ENCODE assay signal across 1 cellular context in genomic region chr1:235588916-235589515, GRCh38.
TF ChIP-seq lines count a peak whose summit lies in the region.

No MANE protein-coding gene starts in this region.

TF ChIP-seq in HEK293, 187 proteins besides CTCF, POLR2A, EP300 and RAD21 (continued from another document and continues in another):
- TF ChIP-seq ATF2 (tag by site-specific recombination; IDR thresholded peaks at IDR 0.05; ENCODE audit: low read depth) (no peak), ZNF621 (tag by site-specific recombination; IDR thresholded peaks at IDR 0.05) (no peak), ZNF747 (tag by site-specific recombination; IDR thresholded peaks at IDR 0.05) (no peak), ZXDB (tag by site-specific recombination; IDR thresholded peaks at IDR 0.05) (no peak), KLF16 (tag by site-specific recombination; IDR thresholded peaks at IDR 0.05) (no peak), ZNF670 (tag by site-specific recombination; IDR thresholded peaks at IDR 0.05; ENCODE audit: low read depth) (no peak), ZNF174 (tag by site-specific recombination; IDR thresholded peaks at IDR 0.05) (no peak), ZNF302 (tag by site-specific recombination; IDR thresholded peaks at IDR 0.05; ENCODE audit: low read depth) (no peak), ZNF2 (tag by site-specific recombination; IDR thresholded peaks at IDR 0.05) (no peak), ZNF398 (tag by site-specific recombination; IDR thresholded peaks at IDR 0.05) (no peak), PRDM1 (tag by site-specific recombination; IDR thresholded peaks at IDR 0.05) (no peak), BCL11A (tag by site-specific recombination; IDR thresholded peaks at IDR 0.05; ENCODE audit: low read depth) (no peak), ZNF24 (tag by site-specific recombination; IDR thresholded peaks at IDR 0.05) (no peak), ZSCAN16 (tag by site-specific recombination; IDR thresholded peaks at IDR 0.05) (no peak), ZBTB49 (tag by site-specific recombination; IDR thresholded peaks at IDR 0.05; ENCODE audit: low read depth) (no peak), ZSCAN18 (tag by site-specific recombination; IDR thresholded peaks at IDR 0.05) (no peak), ZFHX2 (tag by site-specific recombination; conservative IDR thresholded peaks at IDR 0.05) (no peak), MYNN (tag by site-specific recombination; IDR thresholded peaks at IDR 0.05; ENCODE audit: borderline replicate concordance) (no peak), ZNF324 (tag by site-specific recombination; IDR thresholded peaks at IDR 0.05) (no peak), PRDM10 (tag by site-specific recombination; IDR thresholded peaks at IDR 0.05) (no peak), SCRT2 (tag by site-specific recombination; IDR thresholded peaks at IDR 0.05) (peak; percentile 87), ZNF214 (tag by site-specific recombination; IDR thresholded peaks at IDR 0.05; ENCODE audit: borderline replicate concordance) (no peak), PRDM6 (tag by site-specific recombination; IDR thresholded peaks at IDR 0.05) (no peak), ZIC2 (tag by site-specific recombination; IDR thresholded peaks at IDR 0.05) (no peak), ZNF560 (tag by site-specific recombination; IDR thresholded peaks at IDR 0.05; ENCODE audit: borderline replicate concordance) (peak; percentile 9; the same call in 1 of the 2 replicates), ZEB2 (tag by site-specific recombination; IDR thresholded peaks at IDR 0.05) (no peak), ZBTB8A (tag by site-specific recombination; IDR thresholded peaks at IDR 0.05) (no peak), ZSCAN30 (tag by site-specific recombination; IDR thresholded peaks at IDR 0.05) (no peak), ZSCAN23 (tag by site-specific recombination; IDR thresholded peaks at IDR 0.05) (no peak), ZNF518A (tag by site-specific recombination; conservative IDR thresholded peaks at IDR 0.05; ENCODE audit: low read depth) (no peak), ZNF362 (tag by site-specific recombination; IDR thresholded peaks at IDR 0.05) (no peak), ZNF629 (tag by site-specific recombination; IDR thresholded peaks at IDR 0.05) (no peak), ZNF785 (tag by site-specific recombination; IDR thresholded peaks at IDR 0.05) (no peak), ZNF274 (IDR thresholded peaks at IDR 0.05; ENCODE audit: low read length) (no peak), ZNF274 (tag by site-specific recombination; IDR thresholded peaks at IDR 0.05; ENCODE audit: borderline replicate concordance) (no peak), ZBTB7A (tag by site-specific recombination; IDR thresholded peaks at IDR 0.05; ENCODE audit: low read depth) (no peak), ZNF623 (tag by site-specific recombination; IDR thresholded peaks at IDR 0.05) (no peak), ZNF514 (tag by site-specific recombination; IDR thresholded peaks at IDR 0.05) (no peak), ZBTB26 (tag by site-specific recombination; optimal IDR thresholded peaks at IDR 0.05) (no peak), ZNF426 (tag by site-specific recombination; IDR thresholded peaks at IDR 0.05) (no peak), ZNF184 (tag by site-specific recombination; IDR thresholded peaks at IDR 0.05) (peak; percentile 57; the same call in 1 of the 2 replicates), KLF1 (tag by site-specific recombination; IDR thresholded peaks at IDR 0.05) (no peak)
